8 cellular contexts compared by ENCODE assay signal in genomic region chr4:173013232-173013932, GRCh38.
DNase-seq lines count a peak whose midpoint lies in the region; ATAC-seq and TF ChIP-seq lines count a peak whose summit lies in the region.

No MANE protein-coding gene starts in this region.

- ATAC-seq in GM21528 (IDR thresholded peaks at IDR 0.05; ENCODE audit: low FRiP score, unreplicated experiment), result peak; percentile 56
- no peak for ATAC-seq in GM18502 (IDR thresholded peaks at IDR 0.05; ENCODE audit: poor library complexity, unreplicated experiment)

- WGBS in suprapubic skin, result 21% methylated on average over 6 of the region's 6 CpGs

- no peak for TF ChIP-seq EP300 in suprapubic skin (IDR thresholded peaks at IDR 0.05)

- intact Hi-C loops in Caco-2 (cut with micrococcal nuclease; ENCODE audit: unreplicated experiment), result loop anchor here (1.0 to 10.0 kb wide), 5 partner anchors 159 to 481 kb away; no protein-coding TSS in a partner anchor
- intact Hi-C loops in activated CD4-positive, alpha-beta T cell treated with anti-CD3 and anti-CD28 coated beads, Interleukin-2, amount 10 ng/mL, durations not matched to agents 24 days and 14 days (cut with micrococcal nuclease), result loop anchor here (1.0 kb wide), 3 partner anchors 244 to 404 kb away; no protein-coding TSS in a partner anchor

- H3K36me3 Mint-ChIP-seq in Caco-2 (ENCODE audit: insufficient read depth, unreplicated experiment), result no peaks in the 10 kb centered on the region
- H3K36me3 Mint-ChIP-seq in activated CD4-positive, alpha-beta T cell treated with anti-CD3 and anti-CD28 coated beads, Interleukin-2, amount 10 ng/mL, durations not matched to agents 24 days and 14 days (ENCODE audit: low read depth), result no peaks in the 10 kb centered on the region

- no peak overlapping the region for H3K27ac Mint-ChIP-seq in Caco-2 (ENCODE audit: unreplicated experiment)
- no peak overlapping the region for H3K27ac Mint-ChIP-seq in activated CD4-positive, alpha-beta T cell treated with anti-CD3 and anti-CD28 coated beads, Interleukin-2, amount 10 ng/mL, durations not matched to agents 24 days and 14 days

- H3K4me1 ChIP-seq in Caco-2 (no peaks in the 10 kb centered on the region), suprapubic skin (no peaks in the 10 kb centered on the region)
- H3K4me1 ChIP-seq in effector memory CD4-positive, alpha-beta T cell (ENCODE audit: control insufficient read depth, insufficient read depth, low read length, poor library complexity, severe bottlenecking), result no peaks in the 10 kb centered on the region

- H3K4me3 ChIP-seq in Caco-2 (ENCODE audit: low read depth, low read length) (no peak overlapping the region), suprapubic skin (no peak overlapping the region)
- no peak overlapping the region for H3K4me3 ChIP-seq in effector memory CD4-positive, alpha-beta T cell (ENCODE audit: insufficient read depth, low read depth, low read length, poor library complexity, severe bottlenecking)

- H3K27ac ChIP-seq in effector memory CD4-positive, alpha-beta T cell (ENCODE audit: insufficient read depth, low read length, poor library complexity, severe bottlenecking), result no peak overlapping the region
- no peak overlapping the region for H3K27ac ChIP-seq in suprapubic skin

- POLR2A ChIA-PET in Caco-2 (lab: Charles Lee), result interaction anchor here (1.0 kb wide), 1 partner anchor 288 kb away, joined by 11 read pairs; no protein-coding TSS in a partner anchor

- H3K4me3 Mint-ChIP-seq in Caco-2 (ENCODE audit: unreplicated experiment), result no peak overlapping the region
- no peak overlapping the region for H3K4me3 Mint-ChIP-seq in activated CD4-positive, alpha-beta T cell treated with anti-CD3 and anti-CD28 coated beads, Interleukin-2, amount 10 ng/mL, durations not matched to agents 24 days and 14 days

- no peaks in the 10 kb centered on the region for H3K4me1 Mint-ChIP-seq in Caco-2 (ENCODE audit: low read depth, unreplicated experiment)
- H3K4me1 Mint-ChIP-seq in activated CD4-positive, alpha-beta T cell treated with anti-CD3 and anti-CD28 coated beads, Interleukin-2, amount 10 ng/mL, durations not matched to agents 24 days and 14 days, result no peaks in the 10 kb centered on the region

- DNase-seq in Caco-2, result peak in 1 of 2 experiments; percentile 58
- DNase-seq in NCI-H128 (lab: John Stamatoyannopoulos, UW; ENCODE audit: unreplicated experiment), result peak; percentile 15
- DNase-seq in activated CD4-positive, alpha-beta T cell treated with anti-CD3 and anti-CD28 coated beads, Interleukin-2, amount 10 ng/mL, durations not matched to agents 24 days and 14 days, result peak; percentile 87
- peak in 2 of 3 donors; percentile 8 to 24 for DNase-seq in effector memory CD4-positive, alpha-beta T cell
- peak; percentile 36 for DNase-seq in middle frontal gyrus (ENCODE audit: extremely low spot score, low spot score)
- no peak for DNase-seq in suprapubic skin (ENCODE audit: low spot score in 2 of 2)

- no peaks in the 10 kb centered on the region for H3K27me3 ChIP-seq in Caco-2 (replicated peaks; ENCODE audit: control insufficient read depth, insufficient read depth, low read length)
- H3K27me3 ChIP-seq in effector memory CD4-positive, alpha-beta T cell (replicated peaks; ENCODE audit: control insufficient read depth, insufficient read depth, low read length, poor library complexity, severe bottlenecking), result no peaks in the 10 kb centered on the region
- H3K27me3 ChIP-seq in suprapubic skin, result no peaks in the 10 kb centered on the region

- peaks cover 2% of the 10 kb centered on the region for H3K27me3 Mint-ChIP-seq in Caco-2 (ENCODE audit: insufficient read depth, unreplicated experiment)
- H3K27me3 Mint-ChIP-seq in activated CD4-positive, alpha-beta T cell treated with anti-CD3 and anti-CD28 coated beads, Interleukin-2, amount 10 ng/mL, durations not matched to agents 24 days and 14 days, result peaks cover 9% of the 10 kb centered on the region

- CTCF ChIA-PET in Caco-2 (lab: Charles Lee), result interaction anchor here (0.6 to 2.0 kb wide), 9 partner anchors 155 to 1073 kb away, joined by 3 to 27 read pairs (median 4); partner anchors contain the start of gene GALNT7

- peak; percentile 62 to 69 for TF ChIP-seq CTCF in Caco-2 (IDR thresholded peaks at IDR 0.05; ENCODE audit: insufficient read depth in 1 of 2, low read depth in 1 of 2, low read length in 1 of 2, severe bottlenecking in 1 of 2, unreplicated experiment in 1 of 2)
- peak; percentile 23 to 73 for TF ChIP-seq CTCF in suprapubic skin (IDR thresholded peaks at IDR 0.05)

- no peaks in the 10 kb centered on the region for H3K9me3 Mint-ChIP-seq in Caco-2 (ENCODE audit: unreplicated experiment)
- H3K9me3 Mint-ChIP-seq in activated CD4-positive, alpha-beta T cell treated with anti-CD3 and anti-CD28 coated beads, Interleukin-2, amount 10 ng/mL, durations not matched to agents 24 days and 14 days, result no peaks in the 10 kb centered on the region

- BruUV-seq in Caco-2 (replicated peaks; lab: Mats Ljungman, UMichigan), result no TSS peak

- H3K36me3 ChIP-seq in Caco-2 (ENCODE audit: control insufficient read depth, insufficient read depth, low read length) (no peaks in the 10 kb centered on the region), suprapubic skin (no peaks in the 10 kb centered on the region)
- no peaks in the 10 kb centered on the region for H3K36me3 ChIP-seq in effector memory CD4-positive, alpha-beta T cell (ENCODE audit: control insufficient read depth, insufficient read depth, low read length)

- no peak for TF ChIP-seq POLR2A in suprapubic skin (IDR thresholded peaks at IDR 0.05)

- H3K9me3 ChIP-seq in Caco-2 (no peaks in the 10 kb centered on the region), suprapubic skin (no peaks in the 10 kb centered on the region)
- H3K9me3 ChIP-seq in effector memory CD4-positive, alpha-beta T cell (ENCODE audit: control insufficient read depth, low read length), result no peaks in the 10 kb centered on the region

Comparison
In these comparisons a context has a peak if more than half of its experiments do, and no peak if none do; other contexts are left out.
1. DNase-seq: peak in NCI-H128 (single experiment), activated CD4-positive, alpha-beta T cell treated with anti-CD3 and anti-CD28 coated beads, Interleukin-2, amount 10 ng/mL, durations not matched to agents 24 days and 14 days (single experiment), effector memory CD4-positive, alpha-beta T cell (2 of 3) and middle frontal gyrus (single experiment); none in suprapubic skin (0 of 2).